8 cellular contexts compared by ENCODE assay signal in the genomic region with DNA sequence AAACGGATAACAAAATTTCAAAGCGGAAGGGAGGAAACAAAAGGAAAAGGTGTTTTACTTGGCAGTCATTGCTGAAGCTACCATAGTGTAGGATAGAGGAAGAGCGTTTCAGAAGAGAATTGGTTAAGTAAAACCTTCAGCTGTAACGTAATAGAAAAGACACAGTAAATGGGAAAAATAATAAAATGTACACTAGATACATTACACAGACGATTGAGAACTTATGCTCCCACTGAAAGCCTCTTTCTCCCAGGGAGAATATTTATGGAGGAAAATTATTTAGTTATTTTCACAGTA.
DNase-seq lines count a peak whose midpoint lies in the region; ATAC-seq and TF ChIP-seq lines count a peak whose summit lies in the region.

No MANE protein-coding gene starts in this region.

- no peaks in the 10 kb centered on the region for H3K9me3 ChIP-seq in SK-N-MC (ENCODE audit: low read depth, low read length)
- no peaks in the 10 kb centered on the region for H3K9me3 ChIP-seq in fibroblast of lung (ENCODE audit: control insufficient read depth, insufficient read depth, low read depth, low read length)
- H3K9me3 ChIP-seq in spleen: no peaks in the 10 kb centered on the region

- H3K4me1 ChIP-seq in fibroblast of lung (ENCODE audit: control insufficient read depth, extremely low read depth, insufficient read depth, low read length) (peaks cover 4% of the 10 kb centered on the region), spleen (peaks cover 12 to 44% (median 30%) of the 10 kb centered on the region in 6 donors)

- no peaks in the 10 kb centered on the region for H3K79me2 ChIP-seq in fibroblast of lung (ENCODE audit: control insufficient read depth, insufficient read depth, low read length)

- peak overlapping the region; percentile 22 for H2AFZ ChIP-seq in fibroblast of lung (ENCODE audit: low read length)

- TF ChIP-seq CTCF in fibroblast of lung (conservative IDR thresholded peaks at IDR 0.05 in 1 of 2, IDR thresholded peaks at IDR 0.05 in 1 of 2; ENCODE audit: low read depth in 1 of 2, low read length in 2 of 2) (no peak), spleen (IDR thresholded peaks at IDR 0.05 in 8 of 11, conservative IDR thresholded peaks at IDR 0.05 in 3 of 11) (no peak)

- H3K4me3 ChIP-seq in SK-N-MC (peak overlapping the region; percentile 90), fibroblast of lung (replicated peaks in 1 of 4; ENCODE audit: control extremely low read depth in 1 of 4, insufficient read depth in 1 of 4, low read depth in 3 of 4, low read length in 4 of 4) (peak overlapping the region; percentile 65 to 88 (median 77)), spleen (peak overlapping the region in 6 of 8 donors; percentile 60 to 89 (median 76))

- intact Hi-C loops in spleen (cut with DNase I; ENCODE audit: low total_unique reads): loop anchor here (10.0 kb wide), 1 partner anchor 89 kb away; the partner anchor contains the start of gene PRDM1

- no peak for TF ChIP-seq POLR2A in spleen (IDR thresholded peaks at IDR 0.05)

- DNase-seq in SIG-M5 treated with dmso at 0.1 percent for 504 hours (lab: John Stamatoyannopoulos, UW; ENCODE audit: unreplicated experiment) (peak; percentile 4), SIG-M5 (lab: John Stamatoyannopoulos, UW) (no peak), SK-N-MC (ENCODE audit: low read depth, low spot score) (no peak), fibroblast of lung (ENCODE audit: low read depth in 2 of 2) (peak in 1 of 2 donors; percentile 42), spleen (no peak), middle frontal gyrus (ENCODE audit: extremely low spot score, low spot score) (no peak)

- H3K27ac ChIP-seq in SK-N-MC: no peak overlapping the region
- peak overlapping the region; percentile 90 for H3K27ac ChIP-seq in fibroblast of lung (ENCODE audit: insufficient read depth, low read length)
- H3K27ac ChIP-seq in spleen: peak overlapping the region in 5 of 8 donors; percentile 82 to 88 (median 85)

- no peaks in the 10 kb centered on the region for H3K27me3 ChIP-seq in fibroblast of lung (ENCODE audit: control insufficient read depth, insufficient read depth, low read length)
- H3K27me3 ChIP-seq in spleen (replicated peaks in 1 of 7): peaks cover 0 to 79% (median 25%) of the 10 kb centered on the region in 7 donors

- ATAC-seq in HG02885 (IDR thresholded peaks at IDR 0.05; ENCODE audit: poor library complexity, unreplicated experiment): no peak
- no peak for ATAC-seq in GM19455 (IDR thresholded peaks at IDR 0.05; ENCODE audit: unreplicated experiment)

- WGBS in spleen, 5 donors: 12 to 20% (median 15%) methylated on average over 5 of the region's 5 CpGs

- no peaks in the 10 kb centered on the region for H3K36me3 ChIP-seq in SK-N-MC (ENCODE audit: insufficient read depth, low read length)
- H3K36me3 ChIP-seq in fibroblast of lung (ENCODE audit: control insufficient read depth, insufficient read depth, low read length): no peaks in the 10 kb centered on the region
- H3K36me3 ChIP-seq in spleen: no peaks in the 10 kb centered on the region

- peak overlapping the region; percentile 81 for H3K4me2 ChIP-seq in fibroblast of lung (ENCODE audit: extremely low read depth, insufficient read depth, low read length)

- H3K9ac ChIP-seq in SK-N-MC (ENCODE audit: insufficient read length) (no peak overlapping the region), fibroblast of lung (ENCODE audit: insufficient read depth, low read length) (no peak overlapping the region)

- no peaks in the 10 kb centered on the region for H4K20me1 ChIP-seq in fibroblast of lung (ENCODE audit: control insufficient read depth, extremely low read depth, insufficient read depth, low read length)
